In genomic region chr2:18151237-18151636, GRCh38 we compare ENCODE assay signal across 29 cellular contexts.
"Had no signal": no experiment of that assay in that cellular context is flagged by ENCODE, and none has a peak within 500 bp of the region (broad histone marks: within the 10 kb centered on the region; RNA-seq: fewer than 3 reads in every experiment).

No MANE protein-coding gene starts in this region.

- H3K4me3 Mint-ChIP-seq: dendritic cell treated with granulocyte-macrophage colony-stimulating factor and Interleukin-4, amounts not matched to agents 40 ng/mL and 50 ng/mL, for 4 days; effector memory CD8-positive, alpha-beta T cell; endodermal cell had no signal

- H3K36me3 ChIP-seq: colonic mucosa, esophagus muscularis mucosa, esophagus squamous epithelium, gastrocnemius medialis, gastroesophageal sphincter, heart left ventricle, heart right ventricle had no signal

- H3K9me3 ChIP-seq: colonic mucosa, esophagus muscularis mucosa, esophagus squamous epithelium, gastrocnemius medialis, gastroesophageal sphincter, heart left ventricle, heart right ventricle had no signal

- H3K27ac ChIP-seq: colonic mucosa, coronary artery, dorsolateral prefrontal cortex, epithelial cell of prostate, esophagus muscularis mucosa, esophagus squamous epithelium, foreskin keratinocyte, gastrocnemius medialis, gastroesophageal sphincter, heart left ventricle, heart right ventricle had no signal

- H3K27me3 Mint-ChIP-seq: dendritic cell treated with granulocyte-macrophage colony-stimulating factor and Interleukin-4, amounts not matched to agents 40 ng/mL and 50 ng/mL, for 4 days had no signal

- H3K9me3 Mint-ChIP-seq: dendritic cell treated with granulocyte-macrophage colony-stimulating factor and Interleukin-4, amounts not matched to agents 40 ng/mL and 50 ng/mL, for 4 days; endodermal cell had no signal

- ATAC-seq: effector memory CD8-positive, alpha-beta T cell; esophagus mucosa; foreskin keratinocyte; gastrocnemius medialis; gastroesophageal sphincter; heart left ventricle; heart right ventricle had no signal

- H3K4me1 Mint-ChIP-seq: endodermal cell had no signal

- H3K4me3 ChIP-seq: colonic mucosa, coronary artery, dorsolateral prefrontal cortex, esophagus muscularis mucosa, esophagus squamous epithelium, gastrocnemius medialis, gastroesophageal sphincter, heart left ventricle, heart right ventricle had no signal

- DNase-seq: colonic mucosa; cortex of kidney; dermis blood vessel endothelial cell; dorsolateral prefrontal cortex; effector CD4-positive, alpha-beta T cell; effector CD8-positive, alpha-beta T cell; effector memory CD4-positive, alpha-beta T cell; effector memory CD8-positive, alpha-beta T cell; endodermal cell; erythroblast; esophagus squamous epithelium; foreskin fibroblast; foreskin keratinocyte; foreskin melanocyte; gastrocnemius medialis; glutamatergic neuron; head of caudate nucleus; heart left ventricle; heart right ventricle had no signal

- FAIRE-seq: colon, endometrium, endothelial cell of umbilical vein, frontal cortex had no signal

- H3K4me1 ChIP-seq: colonic mucosa, esophagus muscularis mucosa, foreskin keratinocyte, gastroesophageal sphincter, heart left ventricle, heart right ventricle had no signal

- H3K27me3 ChIP-seq: colonic mucosa, esophagus muscularis mucosa, gastrocnemius medialis, gastroesophageal sphincter, heart left ventricle had no signal

- H3K27ac Mint-ChIP-seq: dendritic cell treated with granulocyte-macrophage colony-stimulating factor and Interleukin-4, amounts not matched to agents 40 ng/mL and 50 ng/mL, for 4 days; effector memory CD8-positive, alpha-beta T cell; endodermal cell had no signal
